ENCODE assay signal across 20 cellular contexts in genomic region chr2:109067829-109068152, GRCh38.
"Had no signal": no experiment of that assay in that cellular context is flagged by ENCODE, and none has a peak within 500 bp of the region (broad histone marks: within the 10 kb centered on the region; RNA-seq: fewer than 3 reads in every experiment).

No MANE protein-coding gene starts in this region.

- H3K27ac ChIP-seq: body of pancreas, gastrocnemius medialis, heart left ventricle, tibial nerve, uterus had no signal

- H3K9me3 ChIP-seq: body of pancreas, gastrocnemius medialis, uterus had no signal

- ATAC-seq: activated CD8-positive, alpha-beta memory T cell treated with anti-CD3 and anti-CD28 coated beads, Interleukin-2, amount 10 ng/mL, durations not matched to agents 7 days and 5 days; body of pancreas; gastrocnemius medialis; heart left ventricle; left ventricle myocardium superior; naive thymus-derived CD4-positive, alpha-beta T cell had no signal

- H3K27ac Mint-ChIP-seq: activated CD4-positive, alpha-beta memory T cell treated with anti-CD3 and anti-CD28 coated beads for 36 hours; activated CD8-positive, alpha-beta memory T cell treated with anti-CD3 and anti-CD28 coated beads, Interleukin-2, amount 10 ng/mL, durations not matched to agents 7 days and 5 days; activated naive CD4-positive, alpha-beta T cell treated with anti-CD3 and anti-CD28 coated beads for 36 hours; activated T-helper 2 cell treated with anti-CD3 and anti-CD28 coated beads, Interferon-gamma antibody, Interleukin-2, Interleukin-4, amounts not matched to agents 10 μg/mL and 5 μg/mL and 100 μg/mL, durations not matched to agents 14 hours and 24 hours and 36 hours had no signal

- H3K4me3 ChIP-seq: body of pancreas, gastrocnemius medialis, heart left ventricle, tibial nerve, uterus had no signal

- H3K9me3 Mint-ChIP-seq: activated T-helper 2 cell treated with anti-CD3 and anti-CD28 coated beads, Interferon-gamma antibody, Interleukin-2, Interleukin-4, amounts not matched to agents 10 μg/mL and 5 μg/mL and 100 μg/mL, durations not matched to agents 14 hours and 24 hours and 36 hours had no signal

- H3K36me3 ChIP-seq: gastrocnemius medialis, heart left ventricle, tibial nerve, uterus had no signal

- H3K4me1 ChIP-seq: gastrocnemius medialis, tibial nerve, uterus had no signal

- H3K4me3 Mint-ChIP-seq: activated CD4-positive, alpha-beta memory T cell treated with anti-CD3 and anti-CD28 coated beads for 36 hours; activated CD8-positive, alpha-beta memory T cell treated with anti-CD3 and anti-CD28 coated beads, Interleukin-2, amount 10 ng/mL, durations not matched to agents 7 days and 5 days; activated naive CD4-positive, alpha-beta T cell treated with anti-CD3 and anti-CD28 coated beads for 36 hours; naive thymus-derived CD4-positive, alpha-beta T cell had no signal

- DNase-seq: activated CD4-positive, alpha-beta memory T cell treated with anti-CD3 and anti-CD28 coated beads for 36 hours; activated CD4-positive, alpha-beta T cell treated with anti-CD3 and anti-CD28 coated beads for 4 hours; activated CD8-positive, alpha-beta memory T cell treated with anti-CD3 and anti-CD28 coated beads, Interleukin-2, amount 10 ng/mL, durations not matched to agents 7 days and 5 days; activated naive CD4-positive, alpha-beta T cell treated with anti-CD3 and anti-CD28 coated beads for 36 hours; activated T-cell treated with anti-CD3 and anti-CD28 coated beads, Interleukin-2, amount 50 U/mL, for 1 hour; body of pancreas; central memory CD4-positive, alpha-beta T cell; gastrocnemius medialis; heart left ventricle; left ventricle myocardium superior; naive thymus-derived CD4-positive, alpha-beta T cell; stimulated activated CD4-positive, alpha-beta T cell treated with anti-CD3 and anti-CD28 coated beads, Interleukin-12 subunit alpha, Interleukin-12 subunit beta, amount 100 ng/mL, for 4 hours; stimulated activated CD4-positive, alpha-beta T cell treated with anti-CD3 and anti-CD28 coated beads, Interleukin-1b, Interleukin-23, amount 100 ng/mL, for 48 hours; stimulated activated CD8-positive, alpha-beta memory T cell treated with anti-CD3 and anti-CD28 coated beads, Interleukin-4, amount 100 ng/mL, for 48 hours; stimulated activated naive CD4-positive, alpha-beta T cell; substantia nigra; SW 1271; uterus had no signal

- H3K27me3 Mint-ChIP-seq: activated CD8-positive, alpha-beta memory T cell treated with anti-CD3 and anti-CD28 coated beads, Interleukin-2, amount 10 ng/mL, durations not matched to agents 7 days and 5 days had no signal

- H3K27me3 ChIP-seq: body of pancreas, tibial nerve, uterus had no signal

- H3K4me1 Mint-ChIP-seq: activated CD8-positive, alpha-beta memory T cell treated with anti-CD3 and anti-CD28 coated beads, Interleukin-2, amount 10 ng/mL, durations not matched to agents 7 days and 5 days had no signal
